In genomic region chr4:118474001-118474400, GRCh38 we compare ENCODE assay signal across 7 cellular contexts.
DNase-seq lines count a peak whose midpoint lies in the region; ATAC-seq and TF ChIP-seq lines count a peak whose summit lies in the region.
"Not testable (repeated sequence)": the region's sequence is repeated elsewhere in the genome, so short reads cannot be mapped to it uniquely, and the experiment has no call there.

No MANE protein-coding gene starts in this region.

- TF ChIP-seq CTCF in HCT116 (IDR thresholded peaks at IDR 0.05 in 2 of 3, conservative IDR thresholded peaks at IDR 0.05 in 1 of 3; ENCODE audit: borderline replicate concordance in 1 of 3, insufficient read depth in 1 of 3, low read depth in 2 of 3, low read length in 2 of 3); epithelial cell of proximal tubule (conservative IDR thresholded peaks at IDR 0.05; ENCODE audit: low read depth, low read length): not testable (repeated sequence)

- H3K27me3 ChIP-seq in HCT116 (ENCODE audit: insufficient read depth, low read length) = not testable (repeated sequence)

- H3K9me3 ChIP-seq in HCT116 (ENCODE audit: control insufficient read depth in 1 of 2, insufficient read depth in 1 of 2, low read depth in 1 of 2, low read length in 2 of 2) = not testable (repeated sequence)

- H3K4me2 ChIP-seq in HCT116 (ENCODE audit: low read length) = not testable (repeated sequence)

- not testable (repeated sequence) for TF ChIP-seq RAD21 in HCT116 (IDR thresholded peaks at IDR 0.05; ENCODE audit: low read depth)

- BruUV-seq in HCT116 (replicated peaks; lab: Mats Ljungman, UMichigan) = not testable (repeated sequence)

- intact Hi-C loops in HCT116 (cut with micrococcal nuclease); Right ventricle myocardium inferior (cut with DNase I): not testable (repeated sequence)

- ATAC-seq in HCT116 = 0 out of 2 replicates have a peak, but pooled peaks have one; percentile 9
- peak; percentile 34 for ATAC-seq in Right ventricle myocardium inferior

- H3K27ac ChIP-seq in HCT116 (ENCODE audit: low read depth, low read length) = not testable (repeated sequence)

- not testable (repeated sequence) for TF ChIP-seq POLR2A in HCT116 (IDR thresholded peaks at IDR 0.05; ENCODE audit: borderline replicate concordance, extremely low read depth, insufficient read depth, insufficient read length)

- not testable (repeated sequence) for H3K4me3 ChIP-seq in HCT116 (replicated peaks in 1 of 2; ENCODE audit: low read depth in 1 of 2, low read length in 2 of 2); epithelial cell of proximal tubule (ENCODE audit: low read depth, low read length)

- POLR2A ChIA-PET in HCT116 (lab: Charles Lee) = not testable (repeated sequence)

- H4K20me1 ChIP-seq in HCT116 (ENCODE audit: insufficient read depth) = not testable (repeated sequence)

- not testable (repeated sequence) for H3K9me2 ChIP-seq in HCT116 (ENCODE audit: insufficient read depth)

- DNase-seq in Daoy (ENCODE audit: low read depth) (peak; percentile 1), OCI-M1 (lab: John Stamatoyannopoulos, UW) (peak; percentile 28), amniotic stem cell (lab: John Stamatoyannopoulos, UW) (peak; percentile 2), epithelial cell of proximal tubule (ENCODE audit: low read depth) (peak; percentile 9), myocyte (ENCODE audit: low read depth) (peak; percentile 36)
- not testable (repeated sequence) for DNase-seq in HCT116 (ENCODE audit: low read depth, low spot score); Right ventricle myocardium inferior (ENCODE audit: missing footprints)

- CTCF ChIA-PET in HCT116 (lab: Charles Lee) = not testable (repeated sequence)

- H3K9ac ChIP-seq in HCT116 (ENCODE audit: low read length) = not testable (repeated sequence)

- RAD21 ChIA-PET in HCT116 (lab: Charles Lee; ENCODE audit: low non-redundant PET in 1 of 2, low total read pairs in 2 of 2, uncharacterized antibody in 2 of 2, unreplicated experiment in 2 of 2) = not testable (repeated sequence)

- not testable (repeated sequence) for H3K79me2 ChIP-seq in HCT116 (ENCODE audit: insufficient read depth, low read length)

- H3K4me1 ChIP-seq in HCT116 (ENCODE audit: control insufficient read depth in 1 of 2, insufficient read depth in 2 of 2, low read length in 2 of 2) = not testable (repeated sequence)

- H2AFZ ChIP-seq in HCT116 (ENCODE audit: low read depth, low read length, poor library complexity, severe bottlenecking) = not testable (repeated sequence)

- not testable (repeated sequence) for H3K36me3 ChIP-seq in HCT116 (ENCODE audit: control insufficient read depth in 1 of 2, insufficient read depth in 2 of 2, low read length in 2 of 2)
